Comparison of ENCODE assay signal across 1 cellular context in the genomic region with DNA sequence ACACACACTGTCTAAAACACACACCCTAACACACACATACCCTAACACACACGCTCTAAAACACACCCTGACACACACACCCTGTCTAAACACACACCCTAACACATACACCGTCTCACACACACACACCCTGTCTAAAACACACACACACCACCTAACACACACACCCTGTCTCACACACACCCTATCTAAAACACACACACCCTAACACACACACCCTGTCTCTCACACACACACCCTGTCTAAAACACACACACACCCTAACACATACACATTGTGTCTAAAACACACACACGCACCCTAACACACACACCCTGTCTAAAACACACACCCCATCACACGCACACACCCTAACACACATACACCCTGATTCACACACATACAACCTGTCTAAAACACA.
TF ChIP-seq lines count a peak whose summit lies in the region.

No MANE protein-coding gene starts in this region.

TF ChIP-seq in H1, 55 proteins besides CTCF, POLR2A, EP300 and RAD21 (continued from another document):
- TF ChIP-seq, protein P1, sequence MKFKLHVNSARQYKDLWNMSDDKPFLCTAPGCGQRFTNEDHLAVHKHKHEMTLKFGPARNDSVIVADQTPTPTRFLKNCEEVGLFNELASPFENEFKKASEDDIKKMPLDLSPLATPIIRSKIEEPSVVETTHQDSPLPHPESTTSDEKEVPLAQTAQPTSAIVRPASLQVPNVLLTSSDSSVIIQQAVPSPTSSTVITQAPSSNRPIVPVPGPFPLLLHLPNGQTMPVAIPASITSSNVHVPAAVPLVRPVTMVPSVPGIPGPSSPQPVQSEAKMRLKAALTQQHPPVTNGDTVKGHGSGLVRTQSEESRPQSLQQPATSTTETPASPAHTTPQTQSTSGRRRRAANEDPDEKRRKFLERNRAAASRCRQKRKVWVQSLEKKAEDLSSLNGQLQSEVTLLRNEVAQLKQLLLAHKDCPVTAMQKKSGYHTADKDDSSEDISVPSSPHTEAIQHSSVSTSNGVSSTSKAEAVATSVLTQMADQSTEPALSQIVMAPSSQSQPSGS (IDR thresholded peaks at IDR 0.05; ENCODE audit: low read length), result no peak
- TF ChIP-seq EZH2 (IDR thresholded peaks at IDR 0.05; ENCODE audit: low read depth, low read length, severe bottlenecking), result no peak
- TF ChIP-seq ASH2L (IDR thresholded peaks at IDR 0.05; ENCODE audit: low read length), result no peak
- TF ChIP-seq, protein P2, sequence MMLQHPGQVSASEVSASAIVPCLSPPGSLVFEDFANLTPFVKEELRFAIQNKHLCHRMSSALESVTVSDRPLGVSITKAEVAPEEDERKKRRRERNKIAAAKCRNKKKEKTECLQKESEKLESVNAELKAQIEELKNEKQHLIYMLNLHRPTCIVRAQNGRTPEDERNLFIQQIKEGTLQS (IDR thresholded peaks at IDR 0.05; ENCODE audit: insufficient read depth, low read depth, low read length), result no peak
- no peak for TF ChIP-seq SIRT6 (IDR thresholded peaks at IDR 0.05; ENCODE audit: low read length)
- no peak for TF ChIP-seq RFX5 (IDR thresholded peaks at IDR 0.05; ENCODE audit: borderline replicate concordance, low read depth, low read length)
- TF ChIP-seq TBP (IDR thresholded peaks at IDR 0.05; ENCODE audit: low read depth, low read length), result no peak
- no peak for TF ChIP-seq SUZ12 (IDR thresholded peaks at IDR 0.05; ENCODE audit: low read length)
- TF ChIP-seq NRF1 (IDR thresholded peaks at IDR 0.05; ENCODE audit: low read depth, low read length), result no peak
- no peak for TF ChIP-seq FOSL1 (IDR thresholded peaks at IDR 0.05; ENCODE audit: insufficient read depth, low read depth, low read length)
TF ChIP-seq in H1: peak in this region for 0.
